In genomic region chrX:112714357-112714918, GRCh38 we compare ENCODE assay signal across 21 cellular contexts. TPM values are rescaled to one million over a fixed set of nuclear protein-coding genes. Genes with fewer than 3 reads are reported as not detected.
A peak's percentile ranks its signal among the peaks of the same experiment; 100 is the strongest.
DNase-seq lines count a peak whose midpoint lies in the region; ATAC-seq and TF ChIP-seq lines count a peak whose summit lies in the region.
"Had no signal": no experiment of that assay in that cellular context is flagged by ENCODE, and none has a peak within 500 bp of the region (broad histone marks: within the 10 kb centered on the region; RNA-seq: fewer than 3 reads in every experiment).

No MANE protein-coding gene starts in this region.

- H3K36me3 Mint-ChIP-seq in T-helper 17 cell (ENCODE audit: low read depth): peaks cover 2% of the 10 kb centered on the region
- H3K36me3 Mint-ChIP-seq: CD14-positive monocyte; CD4-positive, alpha-beta memory T cell; IgD-negative memory B cell had no signal

- in situ Hi-C loops in GM23248 (cut with MboI): no loop called here
- in situ Hi-C loops in GM13976 (cut with MboI; ENCODE audit: low sequenced_read_pairs, unreplicated experiment): no loop called here

- H3K9ac ChIP-seq in GM23248: no peak overlapping the region
- H3K9ac ChIP-seq: BLaER1 had no signal

- H3K9me3 ChIP-seq in GM23248 (ENCODE audit: low read depth): no peaks in the 10 kb centered on the region
- H3K9me3 ChIP-seq in T-helper 17 cell (ENCODE audit: control insufficient read depth, low read length, poor library complexity, severe bottlenecking): no peaks in the 10 kb centered on the region
- H3K9me3 ChIP-seq: BLaER1 had no signal

- H3K4me3 ChIP-seq in AG04449 (ENCODE audit: low read depth, low read length) (no peak overlapping the region), GM23248 (no peak overlapping the region)
- H3K4me3 ChIP-seq: BLaER1, GM12878 had no signal

- no peaks in the 10 kb centered on the region for H3K36me3 ChIP-seq in GM23248 (ENCODE audit: low read depth)
- H3K36me3 ChIP-seq: BLaER1 had no signal

- no peaks in the 10 kb centered on the region for H3K27me3 ChIP-seq in GM23248 (replicated peaks; ENCODE audit: insufficient read depth)

- CTCF ChIA-PET in AG04449 (lab: Yijun Ruan, JAX): no interaction called here

- no peaks in the 10 kb centered on the region for H3K4me1 Mint-ChIP-seq in T-helper 17 cell
- H3K4me1 Mint-ChIP-seq: CD14-positive monocyte; CD4-positive, alpha-beta memory T cell; IgD-negative memory B cell had no signal

- H3K9me2 ChIP-seq in GM23248 (ENCODE audit: insufficient read depth): no peaks in the 10 kb centered on the region

- DNase-seq in AG04449 (ENCODE audit: low read depth, low spot score) (peak; percentile 10), GM23248 (peak; percentile 43), M059J (ENCODE audit: low read depth) (peak; percentile 9), fibroblast of peridontal ligament (ENCODE audit: extremely low read depth) (peak; percentile 5), GM13976 (ENCODE audit: low spot score) (no peak), T-helper 17 cell (no peak), NCI-H2081 treated with DMSO at 0.1 percent for 48 hours (lab: John Stamatoyannopoulos, UW) (no peak)
- DNase-seq: 8988T; Calu3; CD4-positive, alpha-beta memory T cell; DMS79 treated with DMSO at 0.1 percent for 48 hours; GF-D8; HFFc6; KBM-7 had no signal

- no peak overlapping the region for H3K27ac ChIP-seq in GM23248
- H3K27ac ChIP-seq: BLaER1, HL-60 had no signal

- peaks cover 13% of the 10 kb centered on the region for H3K27me3 Mint-ChIP-seq in T-helper 17 cell

- no peak for ATAC-seq in activated CD4-positive, CD25-positive, alpha-beta regulatory T cell treated with anti-CD3 and anti-CD28 coated beads, Interleukin-2, amount 50 U/mL, for 24 hours
- no peak for ATAC-seq in T-helper 17 cell
- ATAC-seq: GM12878, HCT116 had no signal

- H3K4me3 Mint-ChIP-seq in T-helper 17 cell: no peak overlapping the region
- H3K4me3 Mint-ChIP-seq: CD14-positive monocyte; CD4-positive, alpha-beta memory T cell; HFFc6; IgD-negative memory B cell had no signal

- H3F3A ChIP-seq in GM23248 (ENCODE audit: insufficient read depth): no peaks in the 10 kb centered on the region

- no peak for TF ChIP-seq CTCF in AG04449 (IDR thresholded peaks at IDR 0.05; ENCODE audit: insufficient read depth, low read length, missing control alignments)
- TF ChIP-seq CTCF in GM13976 (IDR thresholded peaks at IDR 0.05; ENCODE audit: borderline replicate concordance, control extremely low read depth, extremely low read depth, insufficient read depth, missing control alignments): no peak

- H3K4me1 ChIP-seq in GM23248 (ENCODE audit: insufficient read depth): peaks cover 7% of the 10 kb centered on the region
- H3K4me1 ChIP-seq: BLaER1 had no signal

- no peak overlapping the region for H3K27ac Mint-ChIP-seq in T-helper 17 cell
- H3K27ac Mint-ChIP-seq: CD14-positive monocyte; CD4-positive, alpha-beta memory T cell; HFFc6; IgD-negative memory B cell had no signal

- peak overlapping the region; percentile 53 for H3K4me2 ChIP-seq in GM23248 (ENCODE audit: unreplicated experiment)
- H3K4me2 ChIP-seq: BLaER1 had no signal

- H4K20me1 ChIP-seq in GM23248 (ENCODE audit: insufficient read depth): no peaks in the 10 kb centered on the region
- H4K20me1 ChIP-seq: BLaER1 had no signal

- H2AFZ ChIP-seq in GM23248: no peak overlapping the region

- WGBS in GM23248 (ENCODE audit: low coverage in 1 of 2, low lambda C conversion rate in 2 of 2, missing lambda C conversion rate in 2 of 2), 2 experiments: 27 to 30% methylated on average over 4 of the region's 4 CpGs

- H3K79me2 ChIP-seq in GM23248 (ENCODE audit: insufficient read depth): no peaks in the 10 kb centered on the region

- POLR2A ChIA-PET in AG04449 (lab: Yijun Ruan, JAX): no interaction called here

RNA-seq across cellular contexts. Expression of gene LHFPL1, which starts 34.7 kb away (rescaled TPM):
- total RNA-seq in GM23248 (2014; rRNA removed; shearing (Covaris generic)): not detected in 2 replicates
- polyA plus RNA-seq in GM23248 (2016; fragmentation: Nextera tagmentation; extraction: Ambion mirVana): not detected in 2 replicates
- total RNA-seq in M059J (2014; rRNA removed; shearing (Covaris generic)): 0.05 and 0.49 TPM in 2 replicates
- total RNA-seq in T-helper 17 cell: under 1 TPM; 0.34 to 0.45 TPM
- total RNA-seq: Calu3, HFFc6 had no signal
- polyA plus RNA-seq: CD14-positive monocyte had no signal

Comparison
In these comparisons a context has a peak if more than half of its experiments do, and no peak if none do; other contexts are left out.
1. DNase-seq: peak in AG04449 (single experiment), GM23248 (single experiment), M059J (single experiment) and fibroblast of peridontal ligament (single experiment); none in GM13976 (single experiment), T-helper 17 cell (0 of 3) and NCI-H2081 treated with DMSO at 0.1 percent for 48 hours (single experiment).